In genomic region chr2:73284296-73285161, GRCh38 we compare ENCODE assay signal across 2 cellular contexts.
TF ChIP-seq lines count a peak whose summit lies in the region.

Gene FBXO41 (minus strand): TSS chr2:73284478. CDS start chr2:73269630, 14,848 bp downstream.

TF ChIP-seq in GM23338, 12 proteins besides CTCF, POLR2A, EP300 and RAD21 (continued from another document):
- TF ChIP-seq ZNF462 (CRISPR knock-in tag; IDR thresholded peaks at IDR 0.05): no peak
- TF ChIP-seq REST (IDR thresholded peaks at IDR 0.05; ENCODE audit: unreplicated experiment): no peak
- no peak for TF ChIP-seq CREB1 (CRISPR knock-in tag; IDR thresholded peaks at IDR 0.05; ENCODE audit: low read depth)
- TF ChIP-seq NANOG (IDR thresholded peaks at IDR 0.05; ENCODE audit: borderline replicate concordance): no peak
- peak; percentile 82 for TF ChIP-seq JUNB (IDR thresholded peaks at IDR 0.05; ENCODE audit: unreplicated experiment)

TF ChIP-seq in GM12878, 131 proteins besides CTCF, POLR2A, EP300 and RAD21 (continued from another document):
- TF ChIP-seq MYC (IDR thresholded peaks at IDR 0.05; ENCODE audit: insufficient read depth, insufficient read length, insufficient replicate concordance, low read length, severe bottlenecking): peak; percentile 60
- TF ChIP-seq EED (IDR thresholded peaks at IDR 0.05; ENCODE audit: low read depth): no peak; the same call in 1 of the 2 replicates
- TF ChIP-seq TAF1 (IDR thresholded peaks at IDR 0.05; ENCODE audit: borderline replicate concordance, low read depth, low read length): peak; percentile 18
- TF ChIP-seq NR2F1 (conservative IDR thresholded peaks at IDR 0.05): peak; percentile 90
- peak; percentile 25 to 53; a peak in 3 of 4 replicates for TF ChIP-seq IKZF2 (IDR thresholded peaks at IDR 0.05)
- TF ChIP-seq TCF12 (IDR thresholded peaks at IDR 0.05; ENCODE audit: low read depth, low read length): 0 out of 2 replicates have a peak, but pooled peaks have one; percentile 59
- TF ChIP-seq JUNB (IDR thresholded peaks at IDR 0.05): peak; percentile 79
- TF ChIP-seq, protein P1, sequence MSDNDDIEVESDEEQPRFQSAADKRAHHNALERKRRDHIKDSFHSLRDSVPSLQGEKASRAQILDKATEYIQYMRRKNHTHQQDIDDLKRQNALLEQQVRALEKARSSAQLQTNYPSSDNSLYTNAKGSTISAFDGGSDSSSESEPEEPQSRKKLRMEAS (IDR thresholded peaks at IDR 0.05; ENCODE audit: low read depth, low read length): peak; percentile 85
- peak; percentile 14; the same call in 1 of the 3 replicates for TF ChIP-seq POU2F2 (IDR thresholded peaks at IDR 0.05; ENCODE audit: borderline replicate concordance, low read depth, low read length)
- TF ChIP-seq E4F1 (IDR thresholded peaks at IDR 0.05; ENCODE audit: borderline replicate concordance, partially characterized antibody): peak; percentile 21
- no peak for TF ChIP-seq RELB (IDR thresholded peaks at IDR 0.05; ENCODE audit: low read depth)
- TF ChIP-seq TCF3 (IDR thresholded peaks at IDR 0.05; ENCODE audit: borderline replicate concordance, insufficient read depth, low read depth, low read length): peak; percentile 50
- peak; percentile 73 for TF ChIP-seq IKZF1 (conservative IDR thresholded peaks at IDR 0.05)
- 0 out of 2 replicates have a peak, but pooled peaks have one; percentile 46 for TF ChIP-seq SMAD5 (IDR thresholded peaks at IDR 0.05; ENCODE audit: low read depth)
- TF ChIP-seq GATAD2B (conservative IDR thresholded peaks at IDR 0.05; ENCODE audit: low read depth): peak; percentile 86
- TF ChIP-seq ZBTB4 (CRISPR knock-in tag; IDR thresholded peaks at IDR 0.05): no peak
- no peak for TF ChIP-seq SRF (IDR thresholded peaks at IDR 0.05; ENCODE audit: low read depth in 2 of 2, low read length in 2 of 2)
- peak; percentile 80 for TF ChIP-seq SIN3A (IDR thresholded peaks at IDR 0.05; ENCODE audit: low read depth, low read length)
- peak; percentile 7 to 44; a peak in 2 of 4 replicates for TF ChIP-seq BHLHE40 (IDR thresholded peaks at IDR 0.05; ENCODE audit: borderline replicate concordance in 1 of 2, low read depth in 2 of 2, low read length in 1 of 2)
- TF ChIP-seq, protein P2, sequence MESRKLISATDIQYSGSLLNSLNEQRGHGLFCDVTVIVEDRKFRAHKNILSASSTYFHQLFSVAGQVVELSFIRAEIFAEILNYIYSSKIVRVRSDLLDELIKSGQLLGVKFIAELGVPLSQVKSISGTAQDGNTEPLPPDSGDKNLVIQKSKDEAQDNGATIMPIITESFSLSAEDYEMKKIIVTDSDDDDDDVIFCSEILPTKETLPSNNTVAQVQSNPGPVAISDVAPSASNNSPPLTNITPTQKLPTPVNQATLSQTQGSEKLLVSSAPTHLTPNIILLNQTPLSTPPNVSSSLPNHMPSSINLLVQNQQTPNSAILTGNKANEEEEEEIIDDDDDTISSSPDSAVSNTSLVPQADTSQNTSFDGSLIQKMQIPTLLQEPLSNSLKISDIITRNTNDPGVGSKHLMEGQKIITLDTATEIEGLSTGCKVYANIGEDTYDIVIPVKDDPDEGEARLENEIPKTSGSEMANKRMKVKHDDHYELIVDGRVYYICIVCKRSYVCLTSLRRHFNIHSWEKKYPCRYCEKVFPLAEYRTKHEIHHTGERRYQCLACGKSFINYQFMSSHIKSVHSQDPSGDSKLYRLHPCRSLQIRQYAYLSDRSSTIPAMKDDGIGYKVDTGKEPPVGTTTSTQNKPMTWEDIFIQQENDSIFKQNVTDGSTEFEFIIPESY (IDR thresholded peaks at IDR 0.05): no peak
- 0 out of 2 replicates have a peak, but pooled peaks have one; percentile 41 for TF ChIP-seq SMARCA5 (IDR thresholded peaks at IDR 0.05)
- TF ChIP-seq NBN (IDR thresholded peaks at IDR 0.05): peak; percentile 57
- TF ChIP-seq, protein P3, sequence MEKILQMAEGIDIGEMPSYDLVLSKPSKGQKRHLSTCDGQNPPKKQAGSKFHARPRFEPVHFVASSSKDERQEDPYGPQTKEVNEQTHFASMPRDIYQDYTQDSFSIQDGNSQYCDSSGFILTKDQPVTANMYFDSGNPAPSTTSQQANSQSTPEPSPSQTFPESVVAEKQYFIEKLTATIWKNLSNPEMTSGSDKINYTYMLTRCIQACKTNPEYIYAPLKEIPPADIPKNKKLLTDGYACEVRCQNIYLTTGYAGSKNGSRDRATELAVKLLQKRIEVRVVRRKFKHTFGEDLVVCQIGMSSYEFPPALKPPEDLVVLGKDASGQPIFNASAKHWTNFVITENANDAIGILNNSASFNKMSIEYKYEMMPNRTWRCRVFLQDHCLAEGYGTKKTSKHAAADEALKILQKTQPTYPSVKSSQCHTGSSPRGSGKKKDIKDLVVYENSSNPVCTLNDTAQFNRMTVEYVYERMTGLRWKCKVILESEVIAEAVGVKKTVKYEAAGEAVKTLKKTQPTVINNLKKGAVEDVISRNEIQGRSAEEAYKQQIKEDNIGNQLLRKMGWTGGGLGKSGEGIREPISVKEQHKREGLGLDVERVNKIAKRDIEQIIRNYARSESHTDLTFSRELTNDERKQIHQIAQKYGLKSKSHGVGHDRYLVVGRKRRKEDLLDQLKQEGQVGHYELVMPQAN (conservative IDR thresholded peaks at IDR 0.05): peak; percentile 43; the same call in 1 of the 2 replicates
- no peak for TF ChIP-seq RELA (IDR thresholded peaks at IDR 0.05; ENCODE audit: borderline replicate concordance, partially characterized antibody)
- 0 out of 2 replicates have a peak, but pooled peaks have one; percentile 62 for TF ChIP-seq CHD2 (IDR thresholded peaks at IDR 0.05; ENCODE audit: borderline replicate concordance, low read depth, low read length)
- no peak for TF ChIP-seq HDAC6 (IDR thresholded peaks at IDR 0.05; ENCODE audit: unreplicated experiment)
- TF ChIP-seq MXI1 (IDR thresholded peaks at IDR 0.05; ENCODE audit: low read depth, low read length): peak; percentile 58; the same call in 1 of the 2 replicates
- 0 out of 4 replicates have a peak, but pooled peaks of 1 of the 2 experiments have one; percentile 19 for TF ChIP-seq ETV6 (conservative IDR thresholded peaks at IDR 0.05 in 1 of 2, IDR thresholded peaks at IDR 0.05 in 1 of 2; ENCODE audit: borderline replicate concordance in 1 of 2, low read depth in 1 of 2)
- TF ChIP-seq, protein P4, sequence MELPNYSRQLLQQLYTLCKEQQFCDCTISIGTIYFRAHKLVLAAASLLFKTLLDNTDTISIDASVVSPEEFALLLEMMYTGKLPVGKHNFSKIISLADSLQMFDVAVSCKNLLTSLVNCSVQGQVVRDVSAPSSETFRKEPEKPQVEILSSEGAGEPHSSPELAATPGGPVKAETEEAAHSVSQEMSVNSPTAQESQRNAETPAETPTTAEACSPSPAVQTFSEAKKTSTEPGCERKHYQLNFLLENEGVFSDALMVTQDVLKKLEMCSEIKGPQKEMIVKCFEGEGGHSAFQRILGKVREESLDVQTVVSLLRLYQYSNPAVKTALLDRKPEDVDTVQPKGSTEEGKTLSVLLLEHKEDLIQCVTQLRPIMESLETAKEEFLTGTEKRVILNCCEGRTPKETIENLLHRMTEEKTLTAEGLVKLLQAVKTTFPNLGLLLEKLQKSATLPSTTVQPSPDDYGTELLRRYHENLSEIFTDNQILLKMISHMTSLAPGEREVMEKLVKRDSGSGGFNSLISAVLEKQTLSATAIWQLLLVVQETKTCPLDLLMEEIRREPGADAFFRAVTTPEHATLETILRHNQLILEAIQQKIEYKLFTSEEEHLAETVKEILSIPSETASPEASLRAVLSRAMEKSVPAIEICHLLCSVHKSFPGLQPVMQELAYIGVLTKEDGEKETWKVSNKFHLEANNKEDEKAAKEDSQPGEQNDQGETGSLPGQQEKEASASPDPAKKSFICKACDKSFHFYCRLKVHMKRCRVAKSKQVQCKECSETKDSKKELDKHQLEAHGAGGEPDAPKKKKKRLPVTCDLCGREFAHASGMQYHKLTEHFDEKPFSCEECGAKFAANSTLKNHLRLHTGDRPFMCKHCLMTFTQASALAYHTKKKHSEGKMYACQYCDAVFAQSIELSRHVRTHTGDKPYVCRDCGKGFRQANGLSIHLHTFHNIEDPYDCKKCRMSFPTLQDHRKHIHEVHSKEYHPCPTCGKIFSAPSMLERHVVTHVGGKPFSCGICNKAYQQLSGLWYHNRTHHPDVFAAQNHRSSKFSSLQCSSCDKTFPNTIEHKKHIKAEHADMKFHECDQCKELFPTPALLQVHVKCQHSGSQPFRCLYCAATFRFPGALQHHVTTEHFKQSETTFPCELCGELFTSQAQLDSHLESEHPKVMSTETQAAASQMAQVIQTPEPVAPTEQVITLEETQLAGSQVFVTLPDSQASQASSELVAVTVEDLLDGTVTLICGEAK (IDR thresholded peaks at IDR 0.05; ENCODE audit: borderline replicate concordance): no peak
- 0 out of 2 replicates have a peak, but pooled peaks have one; percentile 37 for TF ChIP-seq TARDBP (IDR thresholded peaks at IDR 0.05; ENCODE audit: borderline replicate concordance)
- TF ChIP-seq EZH2 (IDR thresholded peaks at IDR 0.05; ENCODE audit: borderline replicate concordance, control insufficient read depth, low read depth, low read length): no peak
- TF ChIP-seq DPF2 (IDR thresholded peaks at IDR 0.05): peak; percentile 39; the same call in 1 of the 2 replicates
- TF ChIP-seq BACH1 (IDR thresholded peaks at IDR 0.05; ENCODE audit: borderline replicate concordance): peak; percentile 43; the same call in 1 of the 2 replicates
- TF ChIP-seq ZNF207 (IDR thresholded peaks at IDR 0.05; ENCODE audit: borderline replicate concordance): no peak
- no peak for TF ChIP-seq STAT3 (IDR thresholded peaks at IDR 0.05; ENCODE audit: low read depth, low read length)
- TF ChIP-seq PML (IDR thresholded peaks at IDR 0.05; ENCODE audit: low read length): 0 out of 2 replicates have a peak, but pooled peaks have one; percentile 42
